ENCODE assay signal across 15 cellular contexts in the genomic region with DNA sequence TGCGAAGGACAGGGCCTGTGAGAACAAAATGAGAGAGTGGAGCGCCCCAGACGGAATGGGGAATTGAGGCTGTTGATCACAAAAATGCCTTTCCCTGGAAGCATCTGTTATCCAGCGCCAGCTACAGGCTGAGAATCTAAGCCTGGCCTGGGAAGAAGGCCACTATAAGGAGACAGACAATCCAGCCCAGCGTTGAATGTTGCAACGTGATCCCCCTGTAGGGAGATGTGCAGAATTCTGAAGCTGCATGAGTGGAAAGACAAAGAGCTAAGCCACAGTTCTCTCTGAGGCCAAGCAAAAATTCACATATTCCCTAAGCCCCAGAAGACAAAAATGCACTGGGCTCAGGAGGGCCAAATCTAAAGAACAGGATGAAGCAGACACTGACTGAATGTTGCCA. TPM values are rescaled to one million over a fixed set of nuclear protein-coding genes. Genes with fewer than 3 reads are reported as not detected.
DNase-seq lines count a peak whose midpoint lies in the region; ATAC-seq and TF ChIP-seq lines count a peak whose summit lies in the region.
"Had no signal": no experiment of that assay in that cellular context is flagged by ENCODE, and none has a peak within 500 bp of the region (broad histone marks: within the 10 kb centered on the region; RNA-seq: fewer than 3 reads in every experiment).

No MANE protein-coding gene starts in this region.

- WGBS in right cardiac atrium, result 59% methylated on average over 6 of the region's 6 CpGs
- no CpG with 5 or more reads among the region's 6 CpGs for WGBS in neuronal stem cell (ENCODE audit: extremely low coverage in 2 of 2, insufficient read length in 2 of 2, insufficient replicate concordance in 1 of 2), 2 donors
- 67 to 68% methylated on average over 6 of the region's 6 CpGs for WGBS in lower leg skin, 2 donors

- H3K4me2 ChIP-seq in neuronal stem cell (ENCODE audit: insufficient read depth, low read length, poor library complexity, severe bottlenecking), result no peak overlapping the region

- no peak overlapping the region for H2AK5ac ChIP-seq in neuronal stem cell (ENCODE audit: low read depth, low read length)

- H3K4ac ChIP-seq in neuronal stem cell (ENCODE audit: low read length), result no peak overlapping the region

- H3K79me1 ChIP-seq in neuronal stem cell (ENCODE audit: low read depth, low read length), result no peaks in the 10 kb centered on the region

- ATAC-seq in right cardiac atrium, result no peak
- ATAC-seq: CD8-positive, alpha-beta T cell had no signal

- H3K18ac ChIP-seq in neuronal stem cell (ENCODE audit: low read length), result no peak overlapping the region

- TF ChIP-seq CTCF in lower leg skin (IDR thresholded peaks at IDR 0.05), result no peak

- peak overlapping the region; percentile 51 for H2AFZ ChIP-seq in neuronal stem cell (ENCODE audit: low read length)

- H2BK15ac ChIP-seq in neuronal stem cell (ENCODE audit: low read length), result no peak overlapping the region

- TF ChIP-seq POLR2A in lower leg skin (IDR thresholded peaks at IDR 0.05), result no peak

- H3K4me1 ChIP-seq in right cardiac atrium (ENCODE audit: control insufficient read depth, insufficient read depth, low read length), result no peaks in the 10 kb centered on the region
- H3K4me1 ChIP-seq in neuronal stem cell (ENCODE audit: control insufficient read depth in 2 of 2, insufficient read depth in 1 of 2, low read depth in 1 of 2, low read length in 2 of 2), result peaks cover 2% of the 10 kb centered on the region in 2 donors

- H3K4me3 ChIP-seq in right cardiac atrium (ENCODE audit: low read length) (no peak overlapping the region), neuronal stem cell (ENCODE audit: low read length in 2 of 2) (no peak overlapping the region), lower leg skin (ENCODE audit: low read depth, poor library complexity, severe bottlenecking) (no peak overlapping the region)

- H2BK12ac ChIP-seq in neuronal stem cell (ENCODE audit: low read length), result no peak overlapping the region

- no peak overlapping the region for H3K23ac ChIP-seq in neuronal stem cell (ENCODE audit: low read depth, low read length, poor library complexity)

- H3K9ac ChIP-seq in neuronal stem cell (ENCODE audit: low read depth, low read length, poor library complexity), result no peak overlapping the region

- H4K91ac ChIP-seq in neuronal stem cell (ENCODE audit: low read depth, low read length, poor library complexity), result no peak overlapping the region

- no peaks in the 10 kb centered on the region for H3K36me3 ChIP-seq in neuronal stem cell (replicated peaks in 1 of 2; ENCODE audit: control insufficient read depth in 2 of 2, insufficient read depth in 2 of 2, low read length in 2 of 2)

- H4K8ac ChIP-seq in neuronal stem cell (ENCODE audit: low read depth, low read length), result no peak overlapping the region

- H3K27ac ChIP-seq in right cardiac atrium (ENCODE audit: low read length), result no peak overlapping the region
- no peak overlapping the region for H3K27ac ChIP-seq in neuronal stem cell (replicated peaks; ENCODE audit: low read length)
- H3K27ac ChIP-seq: 22Rv1 had no signal

- H3K14ac ChIP-seq in neuronal stem cell (ENCODE audit: low read length), result no peak overlapping the region

- intact Hi-C loops in cardiac septum (cut with DNase I), result no loop called here
- intact Hi-C loops in right cardiac atrium (cut with DNase I), result no loop called here
- intact Hi-C loops in lower leg skin (cut with DNase I; ENCODE audit: low total_unique reads), result no loop called here

- no peak overlapping the region for H2BK5ac ChIP-seq in neuronal stem cell (ENCODE audit: low read length)

- H2BK120ac ChIP-seq in neuronal stem cell (ENCODE audit: low read depth, low read length), result no peak overlapping the region

- H3K27me3 ChIP-seq in right cardiac atrium (ENCODE audit: control insufficient read depth, insufficient read depth) (no peaks in the 10 kb centered on the region), neuronal stem cell (ENCODE audit: control insufficient read depth in 3 of 3, insufficient read depth in 3 of 3, low read depth in 1 of 3, low read length in 3 of 3) (peaks cover 0 to 8% (median 0%) of the 10 kb centered on the region in 3 experiments)

- peak; percentile 61 for DNase-seq in cardiac septum (ENCODE audit: low spot score)
- DNase-seq in right cardiac atrium, result no peak
- peak; percentile 72 for DNase-seq in left kidney (ENCODE audit: low read depth, low spot score)
- DNase-seq in neuronal stem cell (ENCODE audit: low spot score), result no peak
- DNase-seq in NCI-H446 (lab: John Stamatoyannopoulos, UW), result no peak
- DNase-seq in lower leg skin (ENCODE audit: low spot score in 2 of 2), result no peak
- DNase-seq in NCI-H1092 (lab: John Stamatoyannopoulos, UW), result no peak
- DNase-seq in NCI-H1417 (lab: John Stamatoyannopoulos, UW), result no peak
- DNase-seq: CD8-positive, alpha-beta T cell; COR-L47; DMS153; DMS79 treated with DMSO at 0.1 percent for 48 hours; EL; HCEC 1CT had no signal

- H3K9me3 ChIP-seq in right cardiac atrium (ENCODE audit: control insufficient read depth, low read length), result no peaks in the 10 kb centered on the region
- peaks cover 5% of the 10 kb centered on the region in 2 donors for H3K9me3 ChIP-seq in neuronal stem cell (replicated peaks in 1 of 2; ENCODE audit: control insufficient read depth in 2 of 2, insufficient read depth in 1 of 2, low read depth in 1 of 2, low read length in 2 of 2)

RNA-seq across cellular contexts. Expression of a gene that starts 44.9 kb away (rescaled TPM):
- total RNA-seq in cardiac septum, result 22.1 TPM
- 10 to 100 TPM; 15.5 to 27.0 (median 24.0) TPM for total RNA-seq in right cardiac atrium
- polyA plus RNA-seq in right cardiac atrium, result 15.5 TPM
- polyA plus RNA-seq in neuronal stem cell (2013, experiment 1 of 2), result 8.0 TPM
- polyA plus RNA-seq in neuronal stem cell (2013, experiment 2 of 2), result 8.5 TPM
- 10 to 100 TPM; 18.4 to 38.3 (median 34.2) TPM for total RNA-seq in lower leg skin

RNA-seq across cellular contexts. Expression of a gene that starts 58.7 kb away (rescaled TPM):
- 7.3 TPM for total RNA-seq in cardiac septum
- 1 to 10 TPM; 6.5 to 7.3 (median 6.7) TPM for total RNA-seq in right cardiac atrium
- 6.8 TPM for polyA plus RNA-seq in right cardiac atrium
- 19.3 TPM for polyA plus RNA-seq in neuronal stem cell (2013, experiment 1 of 2)
- 19.3 TPM for polyA plus RNA-seq in neuronal stem cell (2013, experiment 2 of 2)
- 10 to 100 TPM; 11.1 to 24.3 (median 11.9) TPM for total RNA-seq in lower leg skin

Comparison
In these comparisons a context has a peak if more than half of its experiments do, and no peak if none do; other contexts are left out.
1. DNase-seq: peak in cardiac septum (single experiment) and left kidney (single experiment); none in right cardiac atrium (0 of 3), neuronal stem cell (single experiment), NCI-H446 (0 of 2), lower leg skin (0 of 2), NCI-H1092 (single experiment) and NCI-H1417 (0 of 3).